Comparison of ENCODE assay signal across 15 cellular contexts in genomic region chr13:99287544-99287943, GRCh38. TPM values are rescaled to one million over a fixed set of nuclear protein-coding genes. Genes with fewer than 3 reads are reported as not detected.
A peak's percentile ranks its signal among the peaks of the same experiment; 100 is the strongest.
DNase-seq lines count a peak whose midpoint lies in the region; ATAC-seq, FAIRE-seq and TF ChIP-seq lines count a peak whose summit lies in the region.
"Had no signal": no experiment of that assay in that cellular context is flagged by ENCODE, and none has a peak within 500 bp of the region (broad histone marks: within the 10 kb centered on the region; RNA-seq: fewer than 3 reads in every experiment).

No MANE protein-coding gene starts in this region.

- no peak for DNase-seq in CD4-positive, alpha-beta memory T cell
- DNase-seq in NCI-H446 treated with DMSO at 0.1 percent for 48 hours (lab: John Stamatoyannopoulos, UW) (peak; percentile 63), esophagus squamous epithelium (lab: John Stamatoyannopoulos, UW) (no peak), urothelium cell line (ENCODE audit: low spot score) (no peak), aorta (no peak)
- DNase-seq: Calu3, caudate nucleus, mammary epithelial cell, MM.1S, PC-3, T1000 had no signal

- ATAC-seq in GM18858 (IDR thresholded peaks at IDR 0.05; ENCODE audit: unreplicated experiment) = peak; percentile 2
- ATAC-seq in HG03442 (IDR thresholded peaks at IDR 0.05; ENCODE audit: unreplicated experiment) = no peak
- no peak for ATAC-seq in aorta (ENCODE audit: low FRiP score)
- ATAC-seq: esophagus mucosa, PC-3 had no signal

- H3K4me1 Mint-ChIP-seq in CD4-positive, alpha-beta memory T cell = peaks cover 67 to 100% (median 82%) of the 10 kb centered on the region in 4 donors

- H3K36me3 ChIP-seq in CD4-positive, alpha-beta memory T cell (ENCODE audit: insufficient read depth, low read length) = peaks cover under 1% of the 10 kb centered on the region
- no peaks in the 10 kb centered on the region for H3K36me3 ChIP-seq in esophagus squamous epithelium
- no peaks in the 10 kb centered on the region for H3K36me3 ChIP-seq in aorta (ENCODE audit: control insufficient read depth in 1 of 2, insufficient read depth in 2 of 2, low read length in 1 of 2)

- 29 to 36% methylated on average over 4 of the region's 4 CpGs for WGBS in esophagus squamous epithelium, 2 donors
- 2 to 21% methylated on average over 4 of the region's 4 CpGs for WGBS in aorta, 2 donors

- no peak overlapping the region for H3K4me3 ChIP-seq in CD4-positive, alpha-beta memory T cell (ENCODE audit: low read length in 2 of 2)
- H3K4me3 ChIP-seq in esophagus squamous epithelium (no peak overlapping the region), aorta (ENCODE audit: low read length in 2 of 2) (no peak overlapping the region)

- peak overlapping the region; percentile 18 for H3K27ac ChIP-seq in CD4-positive, alpha-beta memory T cell (ENCODE audit: low read depth, low read length)
- H3K27ac ChIP-seq in esophagus squamous epithelium = peak overlapping the region in 3 of 4 donors; percentile 25 to 84 (median 78)
- peak overlapping the region in 1 of 2 donors; percentile 38 for H3K27ac ChIP-seq in aorta (ENCODE audit: low read depth in 1 of 2, low read length in 2 of 2)
- H3K27ac ChIP-seq: parathyroid adenoma had no signal

- H3K27ac Mint-ChIP-seq in CD4-positive, alpha-beta memory T cell = peak overlapping the region; percentile 85 to 95 (median 89)

- H3K9me3 ChIP-seq in CD4-positive, alpha-beta memory T cell (ENCODE audit: control insufficient read depth in 1 of 2, low read length in 2 of 2) = no peaks in the 10 kb centered on the region
- H3K9me3 ChIP-seq in esophagus squamous epithelium = no peaks in the 10 kb centered on the region
- H3K9me3 ChIP-seq in aorta (ENCODE audit: control insufficient read depth, low read length) = no peaks in the 10 kb centered on the region

- TF ChIP-seq CTCF in esophagus squamous epithelium (IDR thresholded peaks at IDR 0.05) = no peak

- no peak for TF ChIP-seq POLR2A in esophagus squamous epithelium (IDR thresholded peaks at IDR 0.05)

- H3K4me1 ChIP-seq in CD4-positive, alpha-beta memory T cell (ENCODE audit: insufficient read depth, low read length) = peaks cover 95% of the 10 kb centered on the region
- H3K4me1 ChIP-seq in esophagus squamous epithelium (peaks cover 18 to 92% (median 47%) of the 10 kb centered on the region in 3 donors), aorta (ENCODE audit: control insufficient read depth in 1 of 2, insufficient read depth in 2 of 2, low read length in 2 of 2) (peaks cover 0 to 2% of the 10 kb centered on the region in 2 donors)
- H3K4me1 ChIP-seq: parathyroid adenoma had no signal

- H3K27me3 Mint-ChIP-seq in CD4-positive, alpha-beta memory T cell = no peaks in the 10 kb centered on the region

- H3K9me3 Mint-ChIP-seq in CD4-positive, alpha-beta memory T cell = no peaks in the 10 kb centered on the region

- no peak for FAIRE-seq in urothelium cell line (lab: Jason Lieb, UNC)

- POLR2A ChIA-PET in CD4-positive, alpha-beta memory T cell (lab: Charles Lee; ENCODE audit: partially characterized antibody) = interaction anchor here (1.0 to 10.2 kb wide), 8 partner anchors 9 to 69 kb away, joined by 3 to 406 read pairs (median 10); partner anchors contain the start of gene GPR183

- CTCF ChIA-PET in CD4-positive, alpha-beta memory T cell (lab: Charles Lee; ENCODE audit: partially characterized antibody) = interaction anchor here (1.2 to 12.4 kb wide), 4 partner anchors 15 to 149 kb away, joined by 3 to 139 read pairs (median 14); no protein-coding TSS in a partner anchor

- peak overlapping the region in 7 of 8 donors; percentile 34 to 84 (median 72) for H3K4me3 Mint-ChIP-seq in CD4-positive, alpha-beta memory T cell

- H3K27me3 ChIP-seq in CD4-positive, alpha-beta memory T cell (ENCODE audit: insufficient read depth, low read length) = no peaks in the 10 kb centered on the region
- H3K27me3 ChIP-seq in esophagus squamous epithelium = no peaks in the 10 kb centered on the region
- H3K27me3 ChIP-seq in aorta (ENCODE audit: control insufficient read depth in 1 of 2, insufficient read depth in 2 of 2, low read length in 1 of 2) = no peaks in the 10 kb centered on the region

- intact Hi-C loops in CD4-positive, alpha-beta memory T cell (cut with micrococcal nuclease) = loop anchor here (1.0 to 10.0 kb wide), 2 partner anchors 12 to 317 kb away; partner anchors contain the start of gene CLYBL
- intact Hi-C loops in esophagus squamous epithelium (cut with DNase I) = no loop called here
- intact Hi-C loops in aorta (cut with DNase I) = no loop called here

- H3K36me3 Mint-ChIP-seq in CD4-positive, alpha-beta memory T cell = peaks cover 0 to 38% of the 10 kb centered on the region in 2 donors

RNA-seq across cellular contexts. Expression of gene GPR183, which starts 19.7 kb away (rescaled TPM):
- 100 to 1,000 TPM; 203 to 204 TPM for total RNA-seq in CD4-positive, alpha-beta memory T cell
- 100 to 1,000 TPM; 563 to 954 TPM for polyA plus RNA-seq in CD4-positive, alpha-beta memory T cell
- total RNA-seq in esophagus squamous epithelium = 1 to 10 TPM in 3 of 4 donors, under 1 TPM in 1; 0.53 to 9.5 (median 3.2) TPM
- 10 to 100 TPM; 18.7 to 25.3 TPM for total RNA-seq in aorta
- polyA plus RNA-seq in aorta = 1 to 10 TPM; 1.7 to 9.1 TPM
- total RNA-seq: Calu3, mammary epithelial cell, PC-3 had no signal
- polyA plus RNA-seq: mammary epithelial cell had no signal

RNA-seq across cellular contexts. Expression of gene GPR18, which starts 29.4 kb away (rescaled TPM):
- total RNA-seq in CD4-positive, alpha-beta memory T cell = 10 to 100 TPM; 21.5 to 22.8 TPM
- 10 to 100 TPM; 23.1 to 29.5 TPM for polyA plus RNA-seq in CD4-positive, alpha-beta memory T cell
- total RNA-seq in esophagus squamous epithelium (under 1 TPM in 1 of 4 donors, not detected in 3; 0.19 TPM), aorta (under 1 TPM; 0.24 to 0.55 TPM)
- 1 to 10 TPM in 1 of 2 donors, not detected in 1; 1.5 TPM for polyA plus RNA-seq in aorta
- total RNA-seq: Calu3, esophagus mucosa, mammary epithelial cell, PC-3 had no signal
- polyA plus RNA-seq: mammary epithelial cell had no signal

Comparison
In these comparisons a context has a peak if more than half of its experiments do, and no peak if none do; other contexts are left out.
1. RNA of gene GPR183, which starts 19.7 kb away (total RNA-seq): 203 to 204 TPM in CD4-positive, alpha-beta memory T cell; 18.7 to 25.3 TPM in aorta and 0.53 to 9.5 TPM in esophagus squamous epithelium; every median in the first group is over 4 times any median in the second.
2. RNA of gene GPR18, which starts 29.4 kb away (total RNA-seq): 21.5 to 22.8 TPM in CD4-positive, alpha-beta memory T cell; 0.24 to 0.55 TPM in aorta and 0.19 TPM in esophagus squamous epithelium; every median in the first group is over 10 times any median in the second.